Comparison of ENCODE assay signal across 23 cellular contexts in genomic region chr17:372157-373152, GRCh38.
"Had no signal": no experiment of that assay in that cellular context is flagged by ENCODE, and none has a peak within 500 bp of the region (broad histone marks: within the 10 kb centered on the region; RNA-seq: fewer than 3 reads in every experiment).

No MANE protein-coding gene starts in this region.

- H3K4me3 ChIP-seq: gastroesophageal sphincter, right lobe of liver, stomach, testis had no signal

- H3K27me3 ChIP-seq: right lobe of liver, stomach, testis had no signal

- H3K9me3 ChIP-seq: right lobe of liver, testis had no signal

- H3K27ac ChIP-seq: brain microvascular endothelial cell, epithelial cell of prostate, gastroesophageal sphincter, right lobe of liver, testis, VCaP had no signal

- H3K4me1 ChIP-seq: gastroesophageal sphincter, right lobe of liver, testis had no signal

- H3K36me3 ChIP-seq: brain microvascular endothelial cell, gastroesophageal sphincter, right lobe of liver had no signal

- DNase-seq: activated CD4-positive, alpha-beta T cell treated with anti-CD3 and anti-CD28 coated beads for 36 hours; activated CD8-positive, alpha-beta memory T cell treated with anti-CD3 and anti-CD28 coated beads, Interleukin-2, amount 50 U/mL, for 4 hours; activated CD8-positive, alpha-beta T cell treated with anti-CD3 and anti-CD28 coated beads for 36 hours; activated gamma-delta T cell treated with Interleukin-2 at 50 U/mL for 16 hours; activated naive CD8-positive, alpha-beta T cell treated with anti-CD3 and anti-CD28 coated beads for 36 hours; activated T-cell treated with anti-CD3 and anti-CD28 coated beads, Interleukin-2, amount 50 U/mL, for 48 hours; amygdala; brain microvascular endothelial cell; cerebellar nuclear complex; dermis blood vessel endothelial cell; effector memory CD8-positive, alpha-beta T cell; mesendoderm; nephron progenitor cell; right lobe of liver; stimulated activated CD4-positive, alpha-beta T cell treated with anti-CD3 and anti-CD28 coated beads, Interleukin-2, amount 100 ng/mL, for 24 hours; stomach; T-helper 1 cell; testis had no signal

- ATAC-seq: activated CD4-positive, alpha-beta T cell treated with anti-CD3 and anti-CD28 coated beads for 36 hours; activated CD8-positive, alpha-beta T cell treated with anti-CD3 and anti-CD28 coated beads for 36 hours; effector memory CD8-positive, alpha-beta T cell; gastroesophageal sphincter; right lobe of liver; SK-N-SH treated with all-trans-retinoic acid at 6 μM for 48 hours had no signal

- FAIRE-seq: keratinocyte had no signal
